ENCODE assay signal across 16 cellular contexts in genomic region chr17:56890906-56891674, GRCh38. TPM values are rescaled to one million over a fixed set of nuclear protein-coding genes. Genes with fewer than 3 reads are reported as not detected.
DNase-seq lines count a peak whose midpoint lies in the region; ATAC-seq and TF ChIP-seq lines count a peak whose summit lies in the region.
"Had no signal": no experiment of that assay in that cellular context is flagged by ENCODE, and none has a peak within 500 bp of the region (broad histone marks: within the 10 kb centered on the region; RNA-seq: fewer than 3 reads in every experiment).

No MANE protein-coding gene starts in this region.

- H3K9me3 ChIP-seq in breast epithelium: peaks cover 7 to 9% of the 10 kb centered on the region in 2 donors
- peaks cover 0 to 24% (median 20%) of the 10 kb centered on the region in 8 donors for H3K9me3 ChIP-seq in spleen
- H3K9me3 ChIP-seq: BE2C had no signal

- TF ChIP-seq CTCF in MCF 10A (IDR thresholded peaks at IDR 0.05; ENCODE audit: unreplicated experiment) (no peak), breast epithelium (IDR thresholded peaks at IDR 0.05) (no peak), RWPE1 (conservative IDR thresholded peaks at IDR 0.05; ENCODE audit: low read depth) (no peak), spleen (IDR thresholded peaks at IDR 0.05 in 8 of 11, conservative IDR thresholded peaks at IDR 0.05 in 3 of 11) (no peak)

- CTCF ChIA-PET in MCF 10A (lab: Yijun Ruan, JAX): interaction anchor here (0.7 to 1.0 kb wide), 2 partner anchors 11 to 48 kb away, joined by 3 read pairs; no protein-coding TSS in a partner anchor
- CTCF ChIA-PET in RWPE1 (lab: Yijun Ruan, JAX): interaction anchor here (0.5 to 0.6 kb wide), 2 partner anchors 139 to 298 kb away, joined by 3 to 4 read pairs; no protein-coding TSS in a partner anchor

- H3K9me3 Mint-ChIP-seq in MCF 10A (ENCODE audit: unreplicated experiment): peaks cover 18% of the 10 kb centered on the region
- peaks cover 0 to 21% (median 14%) of the 10 kb centered on the region in 9 donors for H3K9me3 Mint-ChIP-seq in naive thymus-derived CD8-positive, alpha-beta T cell

- no peak for ATAC-seq in HG03095 (IDR thresholded peaks at IDR 0.05; ENCODE audit: unreplicated experiment)
- ATAC-seq in GM21529 (IDR thresholded peaks at IDR 0.05; ENCODE audit: unreplicated experiment): no peak
- no peak for ATAC-seq in naive thymus-derived CD8-positive, alpha-beta T cell

- no peaks in the 10 kb centered on the region for H3K27me3 Mint-ChIP-seq in MCF 10A (ENCODE audit: insufficient read depth, unreplicated experiment)
- H3K27me3 Mint-ChIP-seq in naive thymus-derived CD8-positive, alpha-beta T cell: no peaks in the 10 kb centered on the region
- H3K27me3 Mint-ChIP-seq: CD4-positive, CD25-positive, alpha-beta regulatory T cell had no signal

- no peak overlapping the region for H3K27ac Mint-ChIP-seq in MCF 10A (ENCODE audit: low read depth, unreplicated experiment)
- peak overlapping the region in 1 of 10 donors; percentile 68 for H3K27ac Mint-ChIP-seq in naive thymus-derived CD8-positive, alpha-beta T cell

- WGBS in spleen, 5 donors: 77 to 91% (median 80%) methylated on average over 7 of the region's 7 CpGs

- POLR2A ChIA-PET in MCF 10A (lab: Yijun Ruan, JAX) (interaction anchor here (0.5 to 2.0 kb wide), 2 partner anchors 18 to 31 kb away, joined by 3 to 8 read pairs; no protein-coding TSS in a partner anchor), RWPE1 (lab: Yijun Ruan, JAX; ENCODE audit: low non-redundant PET) (interaction anchor here (0.6 kb wide), 1 partner anchor 21 kb away, joined by 4 read pairs; no protein-coding TSS in a partner anchor)
- POLR2A ChIA-PET in naive thymus-derived CD8-positive, alpha-beta T cell (lab: Charles Lee): no interaction called here

- no peak for TF ChIP-seq POLR2A in breast epithelium (IDR thresholded peaks at IDR 0.05)
- TF ChIP-seq POLR2A in spleen (IDR thresholded peaks at IDR 0.05): no peak

- DNase-seq in MCF 10A (ENCODE audit: unreplicated experiment): no peak
- DNase-seq in breast epithelium (ENCODE audit: low spot score in 2 of 2): no peak
- DNase-seq in RWPE1 (ENCODE audit: low spot score): no peak
- DNase-seq in dermis blood vessel endothelial cell: peak; percentile 32
- no peak for DNase-seq in spleen
- DNase-seq in naive thymus-derived CD8-positive, alpha-beta T cell: no peak
- DNase-seq: C1 segment of cervical spinal cord, DMS153, DMS79, GDM1 had no signal

- H3K4me1 Mint-ChIP-seq in MCF 10A (ENCODE audit: insufficient read depth, unreplicated experiment): no peaks in the 10 kb centered on the region
- peaks cover 0 to 8% (median 7%) of the 10 kb centered on the region in 4 donors for H3K4me1 Mint-ChIP-seq in naive thymus-derived CD8-positive, alpha-beta T cell

- intact Hi-C loops in MCF 10A (cut with micrococcal nuclease) (no loop called here), breast epithelium (cut with DNase I; ENCODE audit: low total_unique reads) (no loop called here), spleen (cut with DNase I; ENCODE audit: low total_unique reads) (no loop called here)

- H3K27ac ChIP-seq in breast epithelium: no peak overlapping the region
- H3K27ac ChIP-seq in RWPE1: peak overlapping the region; percentile 30
- peak overlapping the region in 6 of 8 donors; percentile 11 to 68 (median 47) for H3K27ac ChIP-seq in spleen

- H3K4me3 Mint-ChIP-seq in MCF 10A (ENCODE audit: unreplicated experiment): no peak overlapping the region
- no peak overlapping the region for H3K4me3 Mint-ChIP-seq in naive thymus-derived CD8-positive, alpha-beta T cell
- H3K4me3 Mint-ChIP-seq: CD4-positive, CD25-positive, alpha-beta regulatory T cell; H9 had no signal

- TSS peak; percentile 7 for BruUV-seq in MCF 10A (replicated peaks; lab: Mats Ljungman, UMichigan)

- peaks cover 99% of the 10 kb centered on the region for H3K36me3 Mint-ChIP-seq in MCF 10A (ENCODE audit: insufficient read depth, unreplicated experiment)
- H3K36me3 Mint-ChIP-seq in naive thymus-derived CD8-positive, alpha-beta T cell: peaks cover 30 to 71% (median 61%) of the 10 kb centered on the region in 3 donors

- H3K27me3 ChIP-seq in breast epithelium: no peaks in the 10 kb centered on the region
- H3K27me3 ChIP-seq in spleen (replicated peaks in 1 of 7): no peaks in the 10 kb centered on the region
- H3K27me3 ChIP-seq: BE2C had no signal

- H3K4me1 ChIP-seq in breast epithelium: no peaks in the 10 kb centered on the region
- peaks cover 0 to 35% (median 13%) of the 10 kb centered on the region in 6 donors for H3K4me1 ChIP-seq in spleen
- H3K4me1 ChIP-seq: BE2C had no signal

- H3K4me3 ChIP-seq in breast epithelium: no peak overlapping the region
- H3K4me3 ChIP-seq in spleen: no peak overlapping the region
- H3K4me3 ChIP-seq: K562 had no signal

- H3K36me3 ChIP-seq in breast epithelium (peaks cover 17% of the 10 kb centered on the region), spleen (peaks cover 0 to 100% (median 96%) of the 10 kb centered on the region in 6 donors)
- H3K36me3 ChIP-seq: BE2C had no signal

RNA-seq across cellular contexts. Expression of gene TRIM25, which starts 22.8 kb away (rescaled TPM):
- 178 and 215 TPM in 2 replicates for total RNA-seq in MCF 10A (2022)
- total RNA-seq in breast epithelium: 10 to 100 TPM; 29.9 to 61.0 (median 37.1) TPM
- 33.2 and 51.0 TPM in 2 replicates for total RNA-seq in dermis blood vessel endothelial cell
- total RNA-seq in spleen: 100 to 1,000 TPM in 6 of 7 donors, 10 to 100 TPM in 1; 99.8 to 168 (median 139) TPM
- 10 to 100 TPM; 13.8 to 34.1 (median 15.0) TPM for polyA plus RNA-seq in spleen
- 10 to 100 TPM; 59.9 to 63.9 TPM for total RNA-seq in naive thymus-derived CD8-positive, alpha-beta T cell
- 1 to 10 TPM; 5.1 to 5.4 (median 5.2) TPM for polyA plus RNA-seq in naive thymus-derived CD8-positive, alpha-beta T cell

RNA-seq across cellular contexts. Expression of gene DGKE, which starts 57.1 kb away (rescaled TPM):
- total RNA-seq in MCF 10A (2022) (16.5 and 23.9 TPM in 2 replicates), breast epithelium (10 to 100 TPM in 2 of 3 donors, 1 to 10 TPM in 1; 7.0 to 13.8 (median 11.9) TPM), dermis blood vessel endothelial cell (13.0 and 17.9 TPM in 2 replicates), spleen (10 to 100 TPM; 14.3 to 37.3 (median 25.3) TPM)
- polyA plus RNA-seq in spleen: 1 to 10 TPM; 2.3 to 5.6 (median 4.2) TPM
- total RNA-seq in naive thymus-derived CD8-positive, alpha-beta T cell: 10 to 100 TPM; 40.0 to 45.8 TPM
- 1 to 10 TPM; 3.8 to 4.7 (median 4.1) TPM for polyA plus RNA-seq in naive thymus-derived CD8-positive, alpha-beta T cell

RNA-seq across cellular contexts. Expression of gene C17orf67, which starts 57.4 kb away (rescaled TPM):
- total RNA-seq in MCF 10A (2022): 3.3 and 3.5 TPM in 2 replicates
- 1 to 10 TPM in 2 of 3 donors, under 1 TPM in 1; 0.48 to 2.3 (median 2.0) TPM for total RNA-seq in breast epithelium
- 3.2 and 4.1 TPM in 2 replicates for total RNA-seq in dermis blood vessel endothelial cell
- 1 to 10 TPM; 2.4 to 6.0 (median 4.3) TPM for total RNA-seq in spleen
- 10 to 100 TPM in 1 of 3 donors, 1 to 10 TPM in 2; 2.0 to 10.4 (median 6.9) TPM for polyA plus RNA-seq in spleen
- 1 to 10 TPM; 8.0 to 9.5 TPM for total RNA-seq in naive thymus-derived CD8-positive, alpha-beta T cell
- polyA plus RNA-seq in naive thymus-derived CD8-positive, alpha-beta T cell: 1 to 10 TPM; 1.5 to 2.2 (median 1.6) TPM

Comparison
In these comparisons a context has a peak if more than half of its experiments do, and no peak if none do; other contexts are left out.
1. H3K27ac ChIP-seq: peak in RWPE1 (single experiment) and spleen (6 of 8); none in breast epithelium (0 of 2).